In the genomic region with DNA sequence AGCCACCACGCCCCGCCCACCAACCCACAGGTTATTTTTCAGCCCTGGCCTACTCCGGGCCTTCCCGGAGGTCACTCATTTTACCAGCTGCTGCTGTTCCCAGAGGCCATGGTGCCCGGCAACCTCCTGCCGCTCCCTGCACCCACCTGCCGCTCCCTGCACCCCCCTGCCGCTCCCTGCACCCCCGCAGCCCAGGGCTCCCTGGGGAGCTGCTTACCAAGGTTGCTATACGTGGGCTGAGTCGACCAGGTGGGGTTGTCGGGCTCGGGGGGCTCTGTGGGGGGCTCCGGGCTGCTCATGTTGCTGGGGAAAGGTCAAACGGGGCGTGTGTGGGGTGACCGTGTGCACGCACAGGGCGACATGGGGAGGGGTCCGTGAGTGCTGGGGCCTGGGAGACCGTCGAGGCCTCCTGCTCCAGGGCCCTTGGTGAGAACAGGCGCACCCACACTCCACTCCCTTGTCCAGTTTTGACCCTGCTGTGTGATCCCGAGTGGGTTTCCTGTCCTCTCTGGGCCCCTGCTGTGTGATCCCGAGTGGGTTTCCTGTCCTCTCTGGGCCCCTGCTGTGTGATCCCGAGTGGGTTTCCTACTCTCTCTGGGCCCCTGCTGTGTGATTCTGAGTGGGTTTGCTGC, we compare ENCODE assay signal across 22 cellular contexts. TPM values are rescaled to one million over a fixed set of nuclear protein-coding genes. Genes with fewer than 3 reads are reported as not detected.
A peak's percentile ranks its signal among the peaks of the same experiment; 100 is the strongest.
DNase-seq lines count a peak whose midpoint lies in the region; ATAC-seq, FAIRE-seq and TF ChIP-seq lines count a peak whose summit lies in the region.
"Had no signal": no experiment of that assay in that cellular context is flagged by ENCODE, and none has a peak within 500 bp of the region (broad histone marks: within the 10 kb centered on the region; RNA-seq: fewer than 3 reads in every experiment).

No MANE protein-coding gene starts in this region.

- H3K4me3 ChIP-seq in BLaER1 treated with 17β-estradiol and CSF1 and Interleukin-3, amounts not matched to agents 10 nM and 100 nM, result peak overlapping the region in 4 of 10 experiments; percentile 32 to 46 (median 34); a peak in 6 of 20 replicates
- no peak overlapping the region for H3K4me3 ChIP-seq in HEK293 (ENCODE audit: low read depth, low read length)
- H3K4me3 ChIP-seq in pancreas, result no peak overlapping the region

- no TSS peak for BruUV-seq in Calu3 (replicated peaks; lab: Mats Ljungman, UMichigan)

- TF ChIP-seq CTCF in HEK293 (tag by site-specific recombination; IDR thresholded peaks at IDR 0.05), result no peak
- no peak for TF ChIP-seq CTCF in pancreas (IDR thresholded peaks at IDR 0.05)
- TF ChIP-seq CTCF in Calu3 (IDR thresholded peaks at IDR 0.05; ENCODE audit: unreplicated experiment), result no peak

- H3K4me1 ChIP-seq in BLaER1 treated with 17β-estradiol and CSF1 and Interleukin-3, amounts not matched to agents 10 nM and 100 nM, result peaks cover 38 to 91% (median 83%) of the 10 kb centered on the region in 10 experiments
- H3K4me1 ChIP-seq in HEK293 (ENCODE audit: control insufficient read depth, insufficient read depth, low read length), result no peaks in the 10 kb centered on the region
- peaks cover 0 to 5% (median 0%) of the 10 kb centered on the region in 3 donors for H3K4me1 ChIP-seq in pancreas

- no peak overlapping the region; a peak in 1 of 22 replicates for H3K27ac ChIP-seq in BLaER1 treated with 17β-estradiol and CSF1 and Interleukin-3, amounts not matched to agents 10 nM and 100 nM
- H3K27ac ChIP-seq in HEK293 (ENCODE audit: extremely low read depth, low read depth, low read length) (no peak overlapping the region), pancreas (no peak overlapping the region)

- peaks cover 45% of the 10 kb centered on the region for H3K36me3 Mint-ChIP-seq in dendritic cell treated with granulocyte-macrophage colony-stimulating factor and Interleukin-4, amounts not matched to agents 40 ng/mL and 50 ng/mL, for 4 days (ENCODE audit: low read depth)
- peaks cover 17% of the 10 kb centered on the region for H3K36me3 Mint-ChIP-seq in Calu3 (ENCODE audit: insufficient read depth, unreplicated experiment)

- peaks cover 6% of the 10 kb centered on the region for H3K27me3 Mint-ChIP-seq in dendritic cell treated with granulocyte-macrophage colony-stimulating factor and Interleukin-4, amounts not matched to agents 40 ng/mL and 50 ng/mL, for 4 days
- no peaks in the 10 kb centered on the region for H3K27me3 Mint-ChIP-seq in Calu3 (ENCODE audit: unreplicated experiment)
- H3K27me3 Mint-ChIP-seq: CD4-positive, alpha-beta memory T cell; IgD-negative memory B cell; T-cell had no signal

- H3K27me3 ChIP-seq in BLaER1 treated with 17β-estradiol and CSF1 and Interleukin-3, amounts not matched to agents 10 nM and 100 nM, result 0 out of 22 replicates have a peak, but pooled peaks cover 0 to under 1% (median 0%) of the 10 kb centered on the region in 11 experiments
- H3K27me3 ChIP-seq in pancreas, result no peaks in the 10 kb centered on the region

- H3K9me3 Mint-ChIP-seq in dendritic cell treated with granulocyte-macrophage colony-stimulating factor and Interleukin-4, amounts not matched to agents 40 ng/mL and 50 ng/mL, for 4 days, result no peaks in the 10 kb centered on the region
- H3K9me3 Mint-ChIP-seq in Calu3 (ENCODE audit: low read depth, unreplicated experiment), result no peaks in the 10 kb centered on the region
- H3K9me3 Mint-ChIP-seq: CD4-positive, alpha-beta memory T cell; IgD-negative memory B cell; T-cell had no signal

- peaks cover 62% of the 10 kb centered on the region for H3K4me1 Mint-ChIP-seq in dendritic cell treated with granulocyte-macrophage colony-stimulating factor and Interleukin-4, amounts not matched to agents 40 ng/mL and 50 ng/mL, for 4 days (ENCODE audit: low read depth)
- no peaks in the 10 kb centered on the region for H3K4me1 Mint-ChIP-seq in Calu3 (ENCODE audit: low read depth, unreplicated experiment)

- FAIRE-seq in pancreas (lab: Jason Lieb, UNC), result no peak

- ATAC-seq in pancreas, result peak; percentile 43 to 83 (median 60)
- no peak for ATAC-seq in HG02840 (IDR thresholded peaks at IDR 0.05; ENCODE audit: low FRiP score, unreplicated experiment)
- ATAC-seq: SK-N-SH treated with all-trans-retinoic acid at 6 μM for 48 hours had no signal

- WGBS in pancreas, 2 donors, result 50 to 54% methylated on average over 22 to 26 of the region's 26 CpGs

- no peak overlapping the region for H3K27ac Mint-ChIP-seq in dendritic cell treated with granulocyte-macrophage colony-stimulating factor and Interleukin-4, amounts not matched to agents 40 ng/mL and 50 ng/mL, for 4 days
- no peak overlapping the region for H3K27ac Mint-ChIP-seq in Calu3 (ENCODE audit: unreplicated experiment)

- DNase-seq in pancreas, result peak in 4 of 6 donors; percentile 63 to 80 (median 69)
- no peak for DNase-seq in NCI-H510A (lab: John Stamatoyannopoulos, UW)
- no peak for DNase-seq in Calu3
- DNase-seq: AML-193, NCI-H1105, NCI-H1694, NCI-H2081 treated with DMSO at 0.1 percent for 48 hours, NCI-H510A treated with DMSO at 0.1 percent for 48 hours, NCI-H82, OCI-M1, SIG-M5, T-cell had no signal

- intact Hi-C loops in dendritic cell treated with granulocyte-macrophage colony-stimulating factor and Interleukin-4, amounts not matched to agents 40 ng/mL and 50 ng/mL, for 4 days (cut with micrococcal nuclease), result no loop called here
- intact Hi-C loops in pancreas (cut with DNase I), result no loop called here
- intact Hi-C loops in Calu3 (cut with micrococcal nuclease; ENCODE audit: unreplicated experiment), result no loop called here

- CTCF ChIA-PET in HEK293 (lab: Yijun Ruan, JAX), result no interaction called here
- CTCF ChIA-PET in Calu3 (lab: Charles Lee), result no interaction called here

- POLR2A ChIA-PET in HEK293 (lab: Yijun Ruan, JAX), result no interaction called here

- H3K36me3 ChIP-seq in BLaER1 treated with 17β-estradiol and CSF1 and Interleukin-3, amounts not matched to agents 10 nM and 100 nM, result peaks cover 6 to 18% (median 15%) of the 10 kb centered on the region in 11 experiments
- H3K36me3 ChIP-seq in HEK293 (ENCODE audit: control insufficient read depth in 2 of 2, insufficient read depth in 1 of 2, low read length in 2 of 2), result no peaks in the 10 kb centered on the region
- H3K36me3 ChIP-seq in pancreas, result no peaks in the 10 kb centered on the region

- peak overlapping the region in 7 of 11 experiments; percentile 8 to 43 (median 32); a peak in 9 of 22 replicates for H3K9ac ChIP-seq in BLaER1 treated with 17β-estradiol and CSF1 and Interleukin-3, amounts not matched to agents 10 nM and 100 nM

- H3K9me3 ChIP-seq in BLaER1 treated with 17β-estradiol and CSF1 and Interleukin-3, amounts not matched to agents 10 nM and 100 nM (replicated peaks in 1 of 11), result no peaks in the 10 kb centered on the region
- H3K9me3 ChIP-seq in HEK293 (ENCODE audit: control insufficient read depth, insufficient read depth, low read depth, low read length) (no peaks in the 10 kb centered on the region), pancreas (no peaks in the 10 kb centered on the region)

- H3K4me2 ChIP-seq in BLaER1 treated with 17β-estradiol and CSF1 and Interleukin-3, amounts not matched to agents 10 nM and 100 nM, result peak overlapping the region; percentile 74 to 94 (median 81)

- peak overlapping the region; percentile 23 for H3K4me3 Mint-ChIP-seq in dendritic cell treated with granulocyte-macrophage colony-stimulating factor and Interleukin-4, amounts not matched to agents 40 ng/mL and 50 ng/mL, for 4 days
- no peak overlapping the region for H3K4me3 Mint-ChIP-seq in Calu3 (ENCODE audit: low read depth, unreplicated experiment)

- H4K20me1 ChIP-seq in BLaER1 treated with 17β-estradiol and CSF1 and Interleukin-3, amounts not matched to agents 10 nM and 100 nM, result peaks cover 10 to 89% (median 32%) of the 10 kb centered on the region in 11 experiments

TF ChIP-seq in HEK293, 187 proteins besides CTCF, POLR2A, EP300 and RAD21 (continues in another document):
- no peak for TF ChIP-seq ZNF501 (tag by site-specific recombination; IDR thresholded peaks at IDR 0.05)
- TF ChIP-seq ZNF768 (tag by site-specific recombination; IDR thresholded peaks at IDR 0.05), result peak; percentile 59; the same call in 1 of the 2 replicates
- TF ChIP-seq, protein P1, sequence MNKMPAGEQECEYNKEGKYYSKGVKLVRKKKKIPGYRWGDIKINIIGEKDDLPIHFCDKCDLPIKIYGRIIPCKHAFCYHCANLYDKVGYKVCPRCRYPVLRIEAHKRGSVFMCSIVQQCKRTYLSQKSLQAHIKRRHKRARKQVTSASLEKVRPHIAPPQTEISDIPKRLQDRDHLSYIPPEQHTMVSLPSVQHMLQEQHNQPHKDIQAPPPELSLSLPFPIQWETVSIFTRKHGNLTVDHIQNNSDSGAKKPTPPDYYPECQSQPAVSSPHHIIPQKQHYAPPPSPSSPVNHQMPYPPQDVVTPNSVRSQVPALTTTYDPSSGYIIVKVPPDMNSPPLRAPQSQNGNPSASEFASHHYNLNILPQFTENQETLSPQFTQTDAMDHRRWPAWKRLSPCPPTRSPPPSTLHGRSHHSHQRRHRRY (tag by site-specific recombination; IDR thresholded peaks at IDR 0.05), result no peak
- peak; percentile 93 for TF ChIP-seq SCRT1 (tag by site-specific recombination; IDR thresholded peaks at IDR 0.05; ENCODE audit: borderline replicate concordance)
- TF ChIP-seq ZNF621 (tag by site-specific recombination; IDR thresholded peaks at IDR 0.05), result no peak
- peak; percentile 56; the same call in 1 of the 2 replicates for TF ChIP-seq ZIC2 (tag by site-specific recombination; IDR thresholded peaks at IDR 0.05)
- TF ChIP-seq EGR2 (tag by site-specific recombination; IDR thresholded peaks at IDR 0.05; ENCODE audit: low read depth), result 0 out of 2 replicates have a peak, but pooled peaks have one; percentile 16

RNA-seq across cellular contexts. Expression of a gene that starts 1.2 kb away (rescaled TPM):
- total RNA-seq in pancreas (under 1 TPM in 4 of 6 donors, not detected in 2; 0.13 to 0.81 (median 0.35) TPM), Calu3 (2022) (not detected in 2 replicates)
- under 1 TPM; 0.04 to 0.07 TPM for polyA plus RNA-seq in pancreas

RNA-seq across cellular contexts. Expression of a gene that starts 24.5 kb away (rescaled TPM):
- total RNA-seq in pancreas, result 1 to 10 TPM in 1 of 6 donors, under 1 TPM in 3, not detected in 2; 0.29 to 1.1 (median 0.80) TPM
- polyA plus RNA-seq in pancreas, result 1 to 10 TPM; 3.2 to 4.0 TPM
- 0.73 TPM in 1 of 2 replicates, not detected in the other for total RNA-seq in Calu3 (2022)
- total RNA-seq: H4, HT1080, RPMI7951 had no signal

RNA-seq across cellular contexts. Expression of a gene that starts 27.2 kb away (rescaled TPM):
- total RNA-seq in pancreas (1 to 10 TPM in 1 of 6 donors, under 1 TPM in 1, not detected in 4; 0.16 to 1.5 TPM), Calu3 (2022) (not detected in 2 replicates)
- polyA plus RNA-seq in pancreas, result under 1 TPM in 1 of 2 donors, not detected in 1; 0.05 TPM
- total RNA-seq: HT1080, RPMI7951 had no signal

RNA-seq across cellular contexts. Expression of a gene that starts 31.6 kb away (rescaled TPM):
- 1 to 10 TPM; 1.4 to 4.1 (median 1.7) TPM for total RNA-seq in pancreas
- polyA plus RNA-seq in pancreas, result 1 to 10 TPM; 8.9 to 9.5 TPM
- 3.7 and 5.0 TPM in 2 replicates for total RNA-seq in Calu3 (2022)
- polyA plus RNA-seq: CD4-positive, alpha-beta memory T cell had no signal

RNA-seq across cellular contexts. Expression of a gene that starts 44.1 kb away (rescaled TPM):
- total RNA-seq in pancreas, result 10 to 100 TPM; 25.0 to 36.1 (median 29.6) TPM
- 10 to 100 TPM; 39.2 to 64.0 TPM for polyA plus RNA-seq in pancreas
- total RNA-seq in Calu3 (2022), result 83.0 and 83.6 TPM in 2 replicates

Comparison
In these comparisons a context has a peak if more than half of its experiments do, and no peak if none do; other contexts are left out.
1. DNase-seq: peak in pancreas (4 of 6); none in NCI-H510A (single experiment) and Calu3 (single experiment).